Comparison of ENCODE assay signal across 23 cellular contexts in genomic region chr3:70647823-70648222, GRCh38.
"Had no signal": no experiment of that assay in that cellular context is flagged by ENCODE, and none has a peak within 500 bp of the region (broad histone marks: within the 10 kb centered on the region; RNA-seq: fewer than 3 reads in every experiment).

No MANE protein-coding gene starts in this region.

- DNase-seq: Kasumi-1, MM.1S, NCI-H1092 treated with DMSO at 0.1 percent for 48 hours, NCI-H1436, NCI-H187, NCI-H2029, NCI-H2081 treated with DMSO at 0.1 percent for 48 hours, NCI-H2171, NCI-H226, NCI-H446, NCI-H510A, NCI-H524 treated with DMSO at 0.1 percent for 48 hours, NCI-H69, NCI-H774, PC-3, SIG-M5 had no signal

- H3K9me3 ChIP-seq: SJSA1 had no signal

- H3K4me3 ChIP-seq: K562, SJSA1, SK-N-MC had no signal

- H3K36me3 ChIP-seq: SJSA1 had no signal

- ATAC-seq: K562, Panc1, PC-3 had no signal

- H3K27me3 ChIP-seq: SJSA1 had no signal

- H3K27ac ChIP-seq: HL-60, KMS-11, RWPE1, SJSA1, SK-N-MC had no signal

- H3K4me1 ChIP-seq: SJSA1 had no signal
